8 cellular contexts compared by ENCODE assay signal in genomic region chr10:110746254-110746826, GRCh38.
DNase-seq lines count a peak whose midpoint lies in the region; ATAC-seq and TF ChIP-seq lines count a peak whose summit lies in the region.

No MANE protein-coding gene starts in this region.

- H3K4me1 ChIP-seq in esophagus muscularis mucosa, result peaks cover 6 to 39% (median 14%) of the 10 kb centered on the region in 4 donors
- H3K4me1 ChIP-seq in transverse colon, result peaks cover 0 to 18% (median 1%) of the 10 kb centered on the region in 4 donors

- TF ChIP-seq CTCF in esophagus muscularis mucosa (IDR thresholded peaks at IDR 0.05), result peak; percentile 77 to 83 (median 79)
- peak; percentile 77 to 87 (median 82) for TF ChIP-seq CTCF in transverse colon (IDR thresholded peaks at IDR 0.05)

- TF ChIP-seq POLR2A in esophagus muscularis mucosa (IDR thresholded peaks at IDR 0.05; ENCODE audit: low read depth), result no peak
- no peak for TF ChIP-seq POLR2A in transverse colon (IDR thresholded peaks at IDR 0.05)

- intact Hi-C loops in Right ventricle myocardium inferior (cut with DNase I), result loop anchor here (2.0 to 10.0 kb wide), 3 partner anchors 62 to 608 kb away; no protein-coding TSS in a partner anchor
- intact Hi-C loops in cardiac septum (cut with DNase I), result loop anchor here (1.0 to 5.0 kb wide), 3 partner anchors 36 to 146 kb away; no protein-coding TSS in a partner anchor
- intact Hi-C loops in esophagus muscularis mucosa (cut with DNase I), result loop anchor here (10.0 kb wide), 1 partner anchor 58 kb away; no protein-coding TSS in a partner anchor
- intact Hi-C loops in transverse colon (cut with DNase I; ENCODE audit: low total_unique reads), result loop anchor here (5.0 kb wide), 1 partner anchor 146 kb away; no protein-coding TSS in a partner anchor

- peaks cover 0 to 9% (median 4%) of the 10 kb centered on the region in 3 donors for H3K36me3 Mint-ChIP-seq in naive thymus-derived CD8-positive, alpha-beta T cell

- POLR2A ChIA-PET in naive thymus-derived CD8-positive, alpha-beta T cell (lab: Charles Lee), result interaction anchor here (0.6 to 1.4 kb wide), 6 partner anchors 58 to 171 kb away, joined by 3 to 5 read pairs (median 3); partner anchors contain the start of gene PDCD4

- H3K27ac ChIP-seq in esophagus muscularis mucosa (replicated peaks in 1 of 4), result no peak overlapping the region
- no peak overlapping the region for H3K27ac ChIP-seq in transverse colon

- H3K4me3 Mint-ChIP-seq in naive thymus-derived CD8-positive, alpha-beta T cell, result no peak overlapping the region

- no peak overlapping the region for H3K4me3 ChIP-seq in esophagus muscularis mucosa
- H3K4me3 ChIP-seq in transverse colon, result no peak overlapping the region

- H3K4me1 Mint-ChIP-seq in naive thymus-derived CD8-positive, alpha-beta T cell, result peaks cover 14 to 59% (median 39%) of the 10 kb centered on the region in 4 donors

- H3K27me3 ChIP-seq in esophagus muscularis mucosa (no peaks in the 10 kb centered on the region), transverse colon (no peaks in the 10 kb centered on the region)

- WGBS in esophagus muscularis mucosa, result 12% methylated on average over 2 of the region's 4 CpGs
- WGBS in transverse colon (ENCODE audit: low coverage in 1 of 2), 2 donors, result 5% methylated on average over 4 of the region's 4 CpGs; no CpG with 5 or more reads in 1 of the 2 donors

- ATAC-seq in Right ventricle myocardium inferior (peak; percentile 46), HG03378 (IDR thresholded peaks at IDR 0.05; ENCODE audit: unreplicated experiment) (peak; percentile 46)
- peak in 1 of 2 donors; percentile 32 for ATAC-seq in naive thymus-derived CD8-positive, alpha-beta T cell

- TF ChIP-seq EP300 in esophagus muscularis mucosa (IDR thresholded peaks at IDR 0.05), result no peak
- TF ChIP-seq EP300 in transverse colon (IDR thresholded peaks at IDR 0.05; ENCODE audit: low read depth), result no peak

- peaks cover 0 to 8% (median 3%) of the 10 kb centered on the region in 4 donors for H3K9me3 ChIP-seq in esophagus muscularis mucosa
- no peaks in the 10 kb centered on the region for H3K9me3 ChIP-seq in transverse colon

- DNase-seq in Right ventricle myocardium inferior (ENCODE audit: missing footprints), result no peak
- DNase-seq in cardiac septum (ENCODE audit: low spot score), result no peak
- DNase-seq in NCI-H82 (lab: John Stamatoyannopoulos, UW), result peak; percentile 77
- peak; percentile 18 for DNase-seq in activated T-cell treated with anti-CD3 and anti-CD28 coated beads for 24 hours (ENCODE audit: low read depth)
- no peak for DNase-seq in esophagus muscularis mucosa (ENCODE audit: extremely low spot score)
- DNase-seq in naive thymus-derived CD8-positive, alpha-beta T cell, result peak; percentile 14 to 72 (median 52)
- DNase-seq in transverse colon, result peak; percentile 74

- in situ Hi-C loops in transverse colon (cut with MboI; ENCODE audit: low pct_ligation_motif_present in 1 of 4, low pct_unique_long_range_greater_than_20kb in 1 of 4, low sequenced_read_pairs in 3 of 4), result loop anchor here in 2 of 4 donors (10.0 to 25.0 kb wide), 2 partner anchors 138 to 466 kb away; no protein-coding TSS in a partner anchor

- H3K36me3 ChIP-seq in esophagus muscularis mucosa, result no peaks in the 10 kb centered on the region
- no peaks in the 10 kb centered on the region for H3K36me3 ChIP-seq in transverse colon

- H3K9me3 Mint-ChIP-seq in naive thymus-derived CD8-positive, alpha-beta T cell, result peaks cover 0 to 11% (median 3%) of the 10 kb centered on the region in 9 donors

- H3K27me3 Mint-ChIP-seq in naive thymus-derived CD8-positive, alpha-beta T cell, result peaks cover 0 to 9% (median 0%) of the 10 kb centered on the region in 5 donors

- H3K27ac Mint-ChIP-seq in naive thymus-derived CD8-positive, alpha-beta T cell, result peak overlapping the region in 7 of 10 donors; percentile 39 to 86 (median 65)

Comparison
In these comparisons a context has a peak if more than half of its experiments do, and no peak if none do; other contexts are left out.
1. DNase-seq: peak in NCI-H82 (single experiment), activated T-cell treated with anti-CD3 and anti-CD28 coated beads for 24 hours (single experiment), naive thymus-derived CD8-positive, alpha-beta T cell (10 of 10) and transverse colon (single experiment); none in Right ventricle myocardium inferior (single experiment), cardiac septum (single experiment) and esophagus muscularis mucosa (single experiment).